Comparison of ENCODE assay signal across 15 cellular contexts in genomic region chr2:10847008-10847407, GRCh38. TPM values are rescaled to one million over a fixed set of nuclear protein-coding genes. Genes with fewer than 3 reads are reported as not detected.
DNase-seq lines count a peak whose midpoint lies in the region; ATAC-seq lines count a peak whose summit lies in the region.
"Had no signal": no experiment of that assay in that cellular context is flagged by ENCODE, and none has a peak within 500 bp of the region (broad histone marks: within the 10 kb centered on the region; RNA-seq: fewer than 3 reads in every experiment).

No MANE protein-coding gene starts in this region.

- peak; percentile 80 for ATAC-seq in Right ventricle myocardium inferior
- peak; percentile 51 for ATAC-seq in sciatic nerve
- no peak for ATAC-seq in activated CD4-positive, CD25-positive, alpha-beta regulatory T cell treated with anti-CD3 and anti-CD28 coated beads, Interleukin-2, amount 50 U/mL, for 24 hours
- ATAC-seq: GM12878 had no signal

- no peaks in the 10 kb centered on the region for H3K4me1 Mint-ChIP-seq in activated T-cell treated with anti-CD3 and anti-CD28 coated beads, Interleukin-2, amount 50 U/mL, for 24 hours (ENCODE audit: low read depth)

- peak overlapping the region; percentile 55 for H3K27ac ChIP-seq in layer of hippocampus (ENCODE audit: low read depth, low read length)

- H3K4me3 ChIP-seq in H7 (ENCODE audit: insufficient read depth, low read depth, low read length) = no peak overlapping the region
- H3K4me3 ChIP-seq: GM12878, HAP-1 had no signal

- no peak overlapping the region for H3K27ac Mint-ChIP-seq in activated T-cell treated with anti-CD3 and anti-CD28 coated beads, Interleukin-2, amount 50 U/mL, for 24 hours

- peaks cover 15% of the 10 kb centered on the region for H3K27me3 Mint-ChIP-seq in activated T-cell treated with anti-CD3 and anti-CD28 coated beads, Interleukin-2, amount 50 U/mL, for 24 hours

- in situ Hi-C loops in G401 (cut with HindIII; ENCODE audit: low sequenced_read_pairs) = no loop called here

- no peaks in the 10 kb centered on the region for H3K36me3 Mint-ChIP-seq in activated T-cell treated with anti-CD3 and anti-CD28 coated beads, Interleukin-2, amount 50 U/mL, for 24 hours (ENCODE audit: low read depth)

- H3K4me3 Mint-ChIP-seq in activated T-cell treated with anti-CD3 and anti-CD28 coated beads, Interleukin-2, amount 50 U/mL, for 24 hours = no peak overlapping the region

- intact Hi-C loops in Right ventricle myocardium inferior (cut with DNase I) (loop anchor here (2.0 to 5.0 kb wide), 2 partner anchors 16 to 40 kb away; no protein-coding TSS in a partner anchor), sciatic nerve (cut with DNase I) (no loop called here)

- peak; percentile 12 for DNase-seq in G401 (ENCODE audit: low spot score)
- peak; percentile 83 for DNase-seq in Right ventricle myocardium inferior (ENCODE audit: missing footprints)
- DNase-seq in sciatic nerve (ENCODE audit: low spot score) = no peak
- DNase-seq in NCI-H2196 (lab: John Stamatoyannopoulos, UW; ENCODE audit: unreplicated experiment) = no peak
- DNase-seq in H7 = no peak
- no peak for DNase-seq in activated T-cell treated with anti-CD3 and anti-CD28 coated beads, Interleukin-2, amount 50 U/mL, for 24 hours
- DNase-seq: DMS53, KBM-7, NCI-H1694, NCI-H2107, NCI-H345 had no signal

- peaks cover 6% of the 10 kb centered on the region for H3K9me3 Mint-ChIP-seq in activated T-cell treated with anti-CD3 and anti-CD28 coated beads, Interleukin-2, amount 50 U/mL, for 24 hours

- no peaks in the 10 kb centered on the region for H3K36me3 ChIP-seq in H7 (replicated peaks; ENCODE audit: control insufficient read depth, insufficient read depth, low read length)
- H3K36me3 ChIP-seq: HAP-1 had no signal

- H3K27me3 ChIP-seq in layer of hippocampus (ENCODE audit: control insufficient read depth, insufficient read depth, low read length) = no peaks in the 10 kb centered on the region
- no peaks in the 10 kb centered on the region for H3K27me3 ChIP-seq in H7 (ENCODE audit: control insufficient read depth, insufficient read depth, low read length)

RNA-seq across cellular contexts. Expression of gene PDIA6, which starts 34.4 kb away (rescaled TPM):
- 378 and 429 TPM in 2 replicates for total RNA-seq in G401 (2014; rRNA removed; shearing (Covaris generic))
- total RNA-seq in Right ventricle myocardium inferior = 125 TPM
- total RNA-seq in sciatic nerve = 95.4 TPM
- total RNA-seq in H7 (2014; rRNA removed; shearing (Covaris generic)) = 330 and 354 TPM in 2 replicates

Comparison
In these comparisons a context has a peak if more than half of its experiments do, and no peak if none do; other contexts are left out.
1. DNase-seq: peak in G401 (single experiment) and Right ventricle myocardium inferior (single experiment); none in sciatic nerve (single experiment), NCI-H2196 (single experiment), H7 (single experiment) and activated T-cell treated with anti-CD3 and anti-CD28 coated beads, Interleukin-2, amount 50 U/mL, for 24 hours (single experiment).
2. ATAC-seq: peak in Right ventricle myocardium inferior (single experiment) and sciatic nerve (single experiment); none in activated CD4-positive, CD25-positive, alpha-beta regulatory T cell treated with anti-CD3 and anti-CD28 coated beads, Interleukin-2, amount 50 U/mL, for 24 hours (0 of 2).